2 cellular contexts compared by ENCODE assay signal in genomic region chr2:186503827-186504606, GRCh38.
TF ChIP-seq lines count a peak whose summit lies in the region.

No MANE protein-coding gene starts in this region.

TF ChIP-seq in GM12878, 131 proteins besides CTCF, POLR2A, EP300 and RAD21:
- no peak for TF ChIP-seq SMAD5 (IDR thresholded peaks at IDR 0.05; ENCODE audit: low read depth)
- no peak for TF ChIP-seq CBX5 (IDR thresholded peaks at IDR 0.05; ENCODE audit: low read depth)
- peak; percentile 37; the same call in 1 of the 2 replicates for TF ChIP-seq SMC3 (IDR thresholded peaks at IDR 0.05; ENCODE audit: borderline replicate concordance, low read length)
- TF ChIP-seq YY1 (IDR thresholded peaks at IDR 0.05; ENCODE audit: low read depth, low read length): no peak
- TF ChIP-seq STAT1 (conservative IDR thresholded peaks at IDR 0.05): no peak
- no peak for TF ChIP-seq DPF2 (IDR thresholded peaks at IDR 0.05)
- no peak for TF ChIP-seq BCL3 (IDR thresholded peaks at IDR 0.05; ENCODE audit: borderline replicate concordance, insufficient read depth, low read depth, low read length, poor library complexity, severe bottlenecking)
- no peak for TF ChIP-seq CEBPB (IDR thresholded peaks at IDR 0.05; ENCODE audit: borderline replicate concordance in 1 of 2, low read depth in 2 of 2, low read length in 2 of 2)

TF ChIP-seq in HepG2, 621 proteins besides CTCF, POLR2A, EP300 and RAD21:
- TF ChIP-seq STAG1 (CRISPR knock-in tag; IDR thresholded peaks at IDR 0.05) (peak; percentile 80), MZF1 (CRISPR knock-in tag; IDR thresholded peaks at IDR 0.05; ENCODE audit: borderline replicate concordance) (no peak), HNRNPUL1 (IDR thresholded peaks at IDR 0.05; ENCODE audit: low read depth, low read length) (peak; percentile 41; the same call in 1 of the 2 replicates), E2F2 (CRISPR knock-in tag; IDR thresholded peaks at IDR 0.05; ENCODE audit: borderline replicate concordance) (no peak), DNMT3B (CRISPR knock-in tag; conservative IDR thresholded peaks at IDR 0.05) (no peak), HOXA7 (CRISPR knock-in tag; IDR thresholded peaks at IDR 0.05) (no peak), BATF2 (CRISPR knock-in tag; IDR thresholded peaks at IDR 0.05) (no peak), ZNF773 (CRISPR knock-in tag; IDR thresholded peaks at IDR 0.05; ENCODE audit: borderline replicate concordance) (no peak), PCBP1 (IDR thresholded peaks at IDR 0.05; ENCODE audit: borderline replicate concordance, low read depth, low read length) (no peak), CEBPG (CRISPR knock-in tag; IDR thresholded peaks at IDR 0.05) (peak; percentile 59), FLYWCH1 (CRISPR knock-in tag; IDR thresholded peaks at IDR 0.05) (no peak), ARID3A (IDR thresholded peaks at IDR 0.05; ENCODE audit: low read depth, low read length) (peak; percentile 71; the same call in 1 of the 2 replicates), SNAPC5 (CRISPR knock-in tag; IDR thresholded peaks at IDR 0.05; ENCODE audit: borderline replicate concordance) (no peak), ZBTB25 (CRISPR knock-in tag; IDR thresholded peaks at IDR 0.05) (no peak), ZNF572 (CRISPR knock-in tag; IDR thresholded peaks at IDR 0.05) (no peak), SMC3 (IDR thresholded peaks at IDR 0.05; ENCODE audit: low read length) (peak; percentile 74), ZNF362 (CRISPR knock-in tag; IDR thresholded peaks at IDR 0.05; ENCODE audit: borderline replicate concordance) (peak; percentile 70; the same call in 1 of the 2 replicates), ZNF235 (CRISPR knock-in tag; IDR thresholded peaks at IDR 0.05; ENCODE audit: borderline replicate concordance) (no peak), ZNF549 (CRISPR knock-in tag; IDR thresholded peaks at IDR 0.05) (no peak), ZNF564 (CRISPR knock-in tag; IDR thresholded peaks at IDR 0.05) (no peak), CEBPB (IDR thresholded peaks at IDR 0.05; ENCODE audit: borderline replicate concordance, low read depth, low read length) (peak; percentile 68), MBD4 (IDR thresholded peaks at IDR 0.05; ENCODE audit: borderline replicate concordance, low read length) (0 out of 2 replicates have a peak, but pooled peaks have one; percentile 40), FOXA3 (CRISPR knock-in tag; IDR thresholded peaks at IDR 0.05) (peak; percentile 19; the same call in 1 of the 2 replicates), ZGPAT (CRISPR knock-in tag; IDR thresholded peaks at IDR 0.05) (0 out of 2 replicates have a peak, but pooled peaks have one; percentile 32), ATF3 (CRISPR knock-in tag; IDR thresholded peaks at IDR 0.05) (no peak), FOXK1 (CRISPR knock-in tag; IDR thresholded peaks at IDR 0.05; ENCODE audit: borderline replicate concordance, low read depth) (no peak), ZNF180 (CRISPR knock-in tag; IDR thresholded peaks at IDR 0.05; ENCODE audit: borderline replicate concordance, low read depth) (no peak), PHF21A (CRISPR knock-in tag; IDR thresholded peaks at IDR 0.05) (no peak), ZBTB46 (CRISPR knock-in tag; IDR thresholded peaks at IDR 0.05; ENCODE audit: borderline replicate concordance) (no peak), GATAD2A (CRISPR knock-in tag; IDR thresholded peaks at IDR 0.05) (0 out of 2 replicates have a peak, but pooled peaks have one; percentile 26), SMAD9 (CRISPR knock-in tag; IDR thresholded peaks at IDR 0.05) (no peak)
